In genomic region chr4:74734995-74735394, GRCh38 we compare ENCODE assay signal across 8 cellular contexts. TPM values are rescaled to one million over a fixed set of nuclear protein-coding genes. Genes with fewer than 3 reads are reported as not detected.
"Had no signal": no experiment of that assay in that cellular context is flagged by ENCODE, and none has a peak within 500 bp of the region (broad histone marks: within the 10 kb centered on the region; RNA-seq: fewer than 3 reads in every experiment).

No MANE protein-coding gene starts in this region.

- H3K4me3 ChIP-seq: GM23248 had no signal

- H2AFZ ChIP-seq: GM23248 had no signal

- H3K27ac ChIP-seq: GM23248 had no signal

- DNase-seq: GM23248, GOT3, H9, HCEC 1CT, KBM-7 had no signal

- FAIRE-seq: H54, HTR-8/SVneo had no signal

- H3K9ac ChIP-seq: GM23248 had no signal

RNA-seq across cellular contexts. Expression of gene BTC, which starts 59.3 kb away (rescaled TPM):
- total RNA-seq: GM23248, H9 had no signal
- polyA plus RNA-seq: GM23248, IgD-negative memory B cell had no signal
